14 cellular contexts compared by ENCODE assay signal in the genomic region with DNA sequence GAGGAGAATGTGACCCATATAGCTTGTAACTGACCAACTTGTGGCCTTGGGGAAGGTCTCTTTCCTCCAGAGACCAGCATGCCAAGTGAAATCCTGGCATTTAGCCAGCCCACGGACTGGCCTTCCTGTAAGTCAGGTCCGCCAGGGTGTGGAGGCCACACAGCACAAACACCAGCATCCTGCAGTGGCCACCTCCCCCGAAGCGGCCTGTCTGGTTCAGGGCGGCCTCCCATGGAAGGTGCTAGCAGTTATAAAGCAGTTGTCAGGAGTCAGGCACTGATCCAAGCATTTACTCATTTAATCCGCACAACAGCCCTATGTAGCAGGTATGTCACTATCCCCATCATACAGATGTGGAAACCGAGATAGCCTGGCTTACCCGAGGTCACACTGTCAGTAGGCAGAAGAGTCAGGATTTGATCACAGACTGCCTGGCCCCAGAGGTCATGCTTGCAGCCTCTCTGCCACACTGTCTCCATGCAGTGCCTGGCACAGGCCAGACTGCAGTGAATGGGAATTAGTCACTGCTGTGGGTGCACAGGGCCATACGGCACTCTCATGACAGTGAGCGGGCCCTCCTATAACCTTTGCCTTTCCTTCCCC. TPM values are rescaled to one million over a fixed set of nuclear protein-coding genes. Genes with fewer than 3 reads are reported as not detected.
A peak's percentile ranks its signal among the peaks of the same experiment; 100 is the strongest.
DNase-seq lines count a peak whose midpoint lies in the region; ATAC-seq and TF ChIP-seq lines count a peak whose summit lies in the region.
"Had no signal": no experiment of that assay in that cellular context is flagged by ENCODE, and none has a peak within 500 bp of the region (broad histone marks: within the 10 kb centered on the region; RNA-seq: fewer than 3 reads in every experiment).

No MANE protein-coding gene starts in this region.

- H3K27me3 ChIP-seq in Caco-2 (replicated peaks; ENCODE audit: control insufficient read depth, insufficient read depth, low read length) (no peaks in the 10 kb centered on the region), sigmoid colon (no peaks in the 10 kb centered on the region), MM.1S (replicated peaks; ENCODE audit: insufficient read depth, low read length) (no peaks in the 10 kb centered on the region)
- H3K27me3 ChIP-seq: ovary had no signal

- H3K27ac Mint-ChIP-seq in Caco-2 (ENCODE audit: unreplicated experiment), result peak overlapping the region; percentile 65
- H3K27ac Mint-ChIP-seq: activated naive CD8-positive, alpha-beta T cell treated with anti-CD3 and anti-CD28 coated beads, Interleukin-2, amount 10 ng/mL, durations not matched to agents 7 days and 5 days; CD4-positive, CD25-positive, alpha-beta regulatory T cell had no signal

- no TSS peak for BruUV-seq in Caco-2 (replicated peaks; lab: Mats Ljungman, UMichigan)

- H3K4me3 Mint-ChIP-seq in Caco-2 (ENCODE audit: unreplicated experiment), result no peak overlapping the region
- H3K4me3 Mint-ChIP-seq: activated naive CD8-positive, alpha-beta T cell treated with anti-CD3 and anti-CD28 coated beads, Interleukin-2, amount 10 ng/mL, durations not matched to agents 7 days and 5 days; CD4-positive, CD25-positive, alpha-beta regulatory T cell had no signal

- no peak overlapping the region for H2AFZ ChIP-seq in MM.1S (ENCODE audit: low read length)

- no peak overlapping the region for H3K4me2 ChIP-seq in MM.1S (ENCODE audit: low read depth, low read length)

- TF ChIP-seq EP300 in sigmoid colon (IDR thresholded peaks at IDR 0.05), result no peak

- H3K9ac ChIP-seq in MM.1S (ENCODE audit: low read length), result no peak overlapping the region

- TF ChIP-seq CTCF in Caco-2 (IDR thresholded peaks at IDR 0.05; ENCODE audit: insufficient read depth in 1 of 2, low read depth in 1 of 2, low read length in 1 of 2, severe bottlenecking in 1 of 2, unreplicated experiment in 1 of 2) (no peak), sigmoid colon (IDR thresholded peaks at IDR 0.05) (no peak), MM.1S (IDR thresholded peaks at IDR 0.05; ENCODE audit: low read length) (no peak)

- H3K27me3 Mint-ChIP-seq in Caco-2 (ENCODE audit: insufficient read depth, unreplicated experiment), result no peaks in the 10 kb centered on the region
- H3K27me3 Mint-ChIP-seq: activated naive CD8-positive, alpha-beta T cell treated with anti-CD3 and anti-CD28 coated beads, Interleukin-2, amount 10 ng/mL, durations not matched to agents 7 days and 5 days; CD4-positive, CD25-positive, alpha-beta regulatory T cell had no signal

- H3K9me3 Mint-ChIP-seq in Caco-2 (ENCODE audit: unreplicated experiment), result no peaks in the 10 kb centered on the region
- H3K9me3 Mint-ChIP-seq: activated naive CD8-positive, alpha-beta T cell treated with anti-CD3 and anti-CD28 coated beads, Interleukin-2, amount 10 ng/mL, durations not matched to agents 7 days and 5 days had no signal

- CTCF ChIA-PET in Caco-2 (lab: Charles Lee), result no interaction called here

- H3K79me2 ChIP-seq in MM.1S (ENCODE audit: low read length), result no peaks in the 10 kb centered on the region; the same call in 1 of the 2 replicates

- TF ChIP-seq POLR2A in sigmoid colon (IDR thresholded peaks at IDR 0.05), result no peak

- no peak overlapping the region for H3K4me3 ChIP-seq in Caco-2 (ENCODE audit: low read depth, low read length)
- no peak overlapping the region for H3K4me3 ChIP-seq in sigmoid colon
- H3K4me3 ChIP-seq in MM.1S (ENCODE audit: low read length), result no peak overlapping the region
- H3K4me3 ChIP-seq: ovary had no signal

- POLR2A ChIA-PET in Caco-2 (lab: Charles Lee), result no interaction called here

- no peak for ATAC-seq in GM18517 (IDR thresholded peaks at IDR 0.05; ENCODE audit: unreplicated experiment)

- H3K27ac ChIP-seq in sigmoid colon (peak overlapping the region; percentile 78 to 97 (median 86)), MM.1S (ENCODE audit: low read length) (no peak overlapping the region)
- H3K27ac ChIP-seq: ovary, WERI-Rb-1 had no signal

- no peaks in the 10 kb centered on the region for H3K9me3 ChIP-seq in Caco-2
- no peaks in the 10 kb centered on the region for H3K9me3 ChIP-seq in sigmoid colon
- H3K9me3 ChIP-seq in MM.1S (replicated peaks; ENCODE audit: insufficient read depth, low read length), result no peaks in the 10 kb centered on the region
- H3K9me3 ChIP-seq: ovary had no signal

- H3K36me3 ChIP-seq in Caco-2 (ENCODE audit: control insufficient read depth, insufficient read depth, low read length) (peaks cover 29% of the 10 kb centered on the region), sigmoid colon (peaks cover 12 to 86% (median 73%) of the 10 kb centered on the region in 4 donors), MM.1S (replicated peaks; ENCODE audit: insufficient read depth, low read length) (no peaks in the 10 kb centered on the region)
- H3K36me3 ChIP-seq: ovary had no signal

- intact Hi-C loops in Caco-2 (cut with micrococcal nuclease; ENCODE audit: unreplicated experiment), result no loop called here
- intact Hi-C loops in cardiac septum (cut with DNase I), result loop anchor here (5.0 kb wide), 2 partner anchors 40 to 60 kb away; partner anchors contain the start of gene ACTN4
- intact Hi-C loops in sigmoid colon (cut with DNase I), result no loop called here

- DNase-seq in Caco-2, result no peak
- peak; percentile 52 for DNase-seq in amniotic epithelial cell (ENCODE audit: low read depth)
- DNase-seq in cardiac septum (ENCODE audit: low spot score), result peak; percentile 89
- peak; percentile 84 for DNase-seq in sigmoid colon
- no peak for DNase-seq in inferior parietal cortex (ENCODE audit: extremely low spot score)
- no peak for DNase-seq in GDM1 (lab: John Stamatoyannopoulos, UW)
- no peak for DNase-seq in MM.1S
- DNase-seq: activated naive CD8-positive, alpha-beta T cell treated with anti-CD3 and anti-CD28 coated beads, Interleukin-2, amount 10 ng/mL, durations not matched to agents 7 days and 5 days; CD4-positive, CD25-positive, alpha-beta regulatory T cell; KG1; NCI-H526 treated with DMSO at 0.1 percent for 48 hours; WERI-Rb-1 had no signal

- peaks cover 100% of the 10 kb centered on the region for H3K36me3 Mint-ChIP-seq in Caco-2 (ENCODE audit: insufficient read depth, unreplicated experiment)

- peaks cover 12% of the 10 kb centered on the region for H3K4me1 Mint-ChIP-seq in Caco-2 (ENCODE audit: low read depth, unreplicated experiment)

- H3K4me1 ChIP-seq in Caco-2, result peaks cover 3% of the 10 kb centered on the region
- H3K4me1 ChIP-seq in sigmoid colon, result peaks cover 0 to 79% (median 59%) of the 10 kb centered on the region in 4 donors
- no peaks in the 10 kb centered on the region for H3K4me1 ChIP-seq in MM.1S (ENCODE audit: low read length)

- WGBS in sigmoid colon, 2 donors, result 70 to 78% methylated on average over 10 of the region's 10 CpGs

- no peaks in the 10 kb centered on the region for H4K20me1 ChIP-seq in MM.1S (ENCODE audit: insufficient read depth, low read length)

- no peaks in the 10 kb centered on the region for H3K9me2 ChIP-seq in MM.1S (replicated peaks; ENCODE audit: insufficient read depth, low read length)

- H3F3A ChIP-seq in MM.1S (ENCODE audit: insufficient read depth, low read length), result no peaks in the 10 kb centered on the region

RNA-seq across cellular contexts. Expression of gene CAPN12, which starts 36.7 kb away (rescaled TPM):
- total RNA-seq in Caco-2 (2022), result 8.8 and 11.0 TPM in 2 replicates
- 1.7 TPM for total RNA-seq in cardiac septum
- 1 to 10 TPM in 1 of 4 donors, under 1 TPM in 2, not detected in 1; 0.33 to 3.0 (median 0.54) TPM for total RNA-seq in sigmoid colon
- polyA plus RNA-seq in sigmoid colon, result 10 to 100 TPM in 1 of 3 donors, 1 to 10 TPM in 2; 5.3 to 14.3 (median 6.0) TPM

Comparison
In these comparisons a context has a peak if more than half of its experiments do, and no peak if none do; other contexts are left out.
1. DNase-seq: peak in amniotic epithelial cell (single experiment), cardiac septum (single experiment) and sigmoid colon (single experiment); none in Caco-2 (0 of 2), inferior parietal cortex (single experiment), GDM1 (single experiment) and MM.1S (single experiment).